1 cellular context compared by ENCODE assay signal in genomic region chr5:534006-534742, GRCh38.
TF ChIP-seq lines count a peak whose summit lies in the region.

No MANE protein-coding gene starts in this region.

TF ChIP-seq in WTC11, 78 proteins besides CTCF, POLR2A, EP300 and RAD21 (continued from another document):
- TF ChIP-seq ARID4B (CRISPR knock-in tag; IDR thresholded peaks at IDR 0.05; ENCODE audit: borderline replicate concordance) (no peak), NR1H2 (CRISPR knock-in tag; IDR thresholded peaks at IDR 0.05) (no peak), ZNF425 (CRISPR knock-in tag; conservative IDR thresholded peaks at IDR 0.05) (no peak), PRDM15 (CRISPR knock-in tag; IDR thresholded peaks at IDR 0.05) (no peak), JUN (CRISPR knock-in tag; IDR thresholded peaks at IDR 0.05) (no peak), ZNF121 (CRISPR knock-in tag; IDR thresholded peaks at IDR 0.05) (no peak), EMX1 (CRISPR knock-in tag; IDR thresholded peaks at IDR 0.05) (no peak), HMGA2 (CRISPR knock-in tag; IDR thresholded peaks at IDR 0.05) (no peak), ETV6 (CRISPR knock-in tag; IDR thresholded peaks at IDR 0.05) (no peak), CDX4 (CRISPR knock-in tag; IDR thresholded peaks at IDR 0.05; ENCODE audit: borderline replicate concordance) (no peak), ESRRA (CRISPR knock-in tag; IDR thresholded peaks at IDR 0.05; ENCODE audit: borderline replicate concordance) (no peak)
